8 cellular contexts compared by ENCODE assay signal in genomic region chr11:71813481-71814355, GRCh38. TPM values are rescaled to one million over a fixed set of nuclear protein-coding genes. Genes with fewer than 3 reads are reported as not detected.
A peak's percentile ranks its signal among the peaks of the same experiment; 100 is the strongest.
DNase-seq lines count a peak whose midpoint lies in the region; ATAC-seq and FAIRE-seq lines count a peak whose summit lies in the region.
"Not testable (repeated sequence)": the region's sequence is repeated elsewhere in the genome, so short reads cannot be mapped to it uniquely, and the experiment has no call there.

No MANE protein-coding gene starts in this region.

- peak overlapping the region; percentile 85 for H3K27ac Mint-ChIP-seq in activated T-cell treated with anti-CD3 and anti-CD28 coated beads, Interleukin-2, amount 50 U/mL, for 24 hours
- peak overlapping the region; percentile 86 to 90 for H3K27ac Mint-ChIP-seq in effector memory CD8-positive, alpha-beta T cell

- peak; percentile 99 for ATAC-seq in effector memory CD8-positive, alpha-beta T cell (replicated peaks)
- peak; percentile 70 for ATAC-seq in left lobe of liver

- H3K36me3 Mint-ChIP-seq in activated T-cell treated with anti-CD3 and anti-CD28 coated beads, Interleukin-2, amount 50 U/mL, for 24 hours (ENCODE audit: low read depth); effector memory CD8-positive, alpha-beta T cell (ENCODE audit: insufficient read depth): not testable (repeated sequence)

- not testable (repeated sequence) for H3K9me3 Mint-ChIP-seq in activated T-cell treated with anti-CD3 and anti-CD28 coated beads, Interleukin-2, amount 50 U/mL, for 24 hours; effector memory CD8-positive, alpha-beta T cell

- not testable (repeated sequence) for H3K27me3 Mint-ChIP-seq in activated T-cell treated with anti-CD3 and anti-CD28 coated beads, Interleukin-2, amount 50 U/mL, for 24 hours; effector memory CD8-positive, alpha-beta T cell

- H3K27ac ChIP-seq in skin epidermis, result peak overlapping the region in 11 of 21 experiments; percentile 43 to 89 (median 69)

- peak overlapping the region; percentile 81 for H3K4me3 Mint-ChIP-seq in activated T-cell treated with anti-CD3 and anti-CD28 coated beads, Interleukin-2, amount 50 U/mL, for 24 hours
- peak overlapping the region; percentile 76 to 83 for H3K4me3 Mint-ChIP-seq in effector memory CD8-positive, alpha-beta T cell

- not testable (repeated sequence) for FAIRE-seq in urothelium cell line (lab: Jason Lieb, UNC)

- H3K4me3 ChIP-seq in GM08714 (ENCODE audit: low read length), result peak overlapping the region; percentile 15; the same call in 1 of the 2 replicates
- peak overlapping the region; percentile 30 to 58 (median 43) for H3K4me3 ChIP-seq in skin epidermis

- H3K4me1 Mint-ChIP-seq in activated T-cell treated with anti-CD3 and anti-CD28 coated beads, Interleukin-2, amount 50 U/mL, for 24 hours (ENCODE audit: low read depth); effector memory CD8-positive, alpha-beta T cell (ENCODE audit: low read depth in 2 of 2): not testable (repeated sequence)

- DNase-seq in MV-4-11 (lab: John Stamatoyannopoulos, UW) (peak; percentile 41), SIG-M5 treated with dmso at 0.1 percent for 504 hours (lab: John Stamatoyannopoulos, UW; ENCODE audit: unreplicated experiment) (peak; percentile 47), left lobe of liver (ENCODE audit: low spot score) (peak; percentile 77), urothelium cell line (ENCODE audit: low spot score) (peak; percentile 75)
- peak; percentile 87 for DNase-seq in activated T-cell treated with anti-CD3 and anti-CD28 coated beads, Interleukin-2, amount 50 U/mL, for 24 hours
- DNase-seq in effector memory CD8-positive, alpha-beta T cell, result peak; percentile 74 to 82 (median 78)

RNA-seq across cellular contexts. Expression of gene DEFB108B, which starts 19.3 kb away (rescaled TPM):
- not detected for total RNA-seq in left lobe of liver

Comparison
In these comparisons a context has a peak if more than half of its experiments do, and no peak if none do; other contexts are left out.
1. Peak in every context shown above with its lines: DNase-seq, ATAC-seq, H3K4me3 ChIP-seq and H3K27ac ChIP-seq.